Comparison of ENCODE assay signal across 7 cellular contexts in genomic region chr2:31384351-31384750, GRCh38. TPM values are rescaled to one million over a fixed set of nuclear protein-coding genes. Genes with fewer than 3 reads are reported as not detected.
DNase-seq lines count a peak whose midpoint lies in the region; ATAC-seq, FAIRE-seq and TF ChIP-seq lines count a peak whose summit lies in the region.

No MANE protein-coding gene starts in this region.

- DNase-seq in M059J (ENCODE audit: low read depth) = peak; percentile 88
- peak; percentile 90 for DNase-seq in bronchial epithelial cell (ENCODE audit: low read depth)
- DNase-seq in skeletal muscle cell (ENCODE audit: low read depth) = peak; percentile 83
- DNase-seq in hippocampal formation (lab: John Stamatoyannopoulos, UW) = no peak
- DNase-seq in NCI-H524 treated with DMSO at 0.1 percent for 48 hours (lab: John Stamatoyannopoulos, UW) = no peak

- no peak for TF ChIP-seq CTCF in bronchial epithelial cell (IDR thresholded peaks at IDR 0.05; ENCODE audit: insufficient read depth, low read length, severe bottlenecking)

- H3K4me3 ChIP-seq in bronchial epithelial cell (ENCODE audit: low read depth, low read length) (no peak overlapping the region), skeletal muscle cell (ENCODE audit: low read depth, low read length) (no peak overlapping the region)

- H3K27me3 ChIP-seq in bronchial epithelial cell (ENCODE audit: control insufficient read depth, insufficient read depth, low read length) = no peaks in the 10 kb centered on the region

- ATAC-seq in GM19395 (IDR thresholded peaks at IDR 0.05; ENCODE audit: unreplicated experiment) = peak; percentile 71
- no peak for ATAC-seq in HG03135 (IDR thresholded peaks at IDR 0.05; ENCODE audit: unreplicated experiment)

- H3K36me3 ChIP-seq in bronchial epithelial cell (ENCODE audit: control insufficient read depth, insufficient read depth, low read length) = no peaks in the 10 kb centered on the region

- no peak for FAIRE-seq in bronchial epithelial cell (lab: Jason Lieb, UNC)

RNA-seq across cellular contexts. Expression of gene XDH, which starts 30.2 kb away (rescaled TPM):
- 0.89 TPM in 1 of 2 replicates, not detected in the other for total RNA-seq in M059J (2014; rRNA removed; shearing (Covaris generic))
- total RNA-seq in bronchial epithelial cell = 1.9 and 6.1 TPM in 2 replicates

Comparison
In these comparisons a context has a peak if more than half of its experiments do, and no peak if none do; other contexts are left out.
1. DNase-seq: peak in M059J (single experiment), bronchial epithelial cell (single experiment) and skeletal muscle cell (single experiment); none in hippocampal formation (0 of 2) and NCI-H524 treated with DMSO at 0.1 percent for 48 hours (single experiment).